In the genomic region with DNA sequence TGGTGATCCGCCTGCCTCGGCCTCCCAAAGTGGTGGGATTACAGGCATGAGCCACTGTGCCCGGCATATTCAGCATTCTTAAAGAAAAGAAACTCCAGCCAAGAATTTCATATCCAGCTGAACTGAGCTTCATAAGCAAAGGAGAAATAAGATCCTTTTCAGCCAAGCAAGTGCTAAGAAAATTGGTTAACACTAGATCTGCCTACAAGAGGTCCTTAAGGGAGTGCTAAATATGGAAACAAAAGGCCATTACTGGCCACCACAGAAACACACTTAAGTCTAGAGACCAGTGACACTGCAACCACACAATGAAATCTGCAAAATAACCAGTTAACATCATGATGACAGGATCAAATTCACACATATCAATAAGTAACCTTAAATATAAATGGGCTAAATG, we compare ENCODE assay signal across 1 cellular context.
TF ChIP-seq lines count a peak whose summit lies in the region.

No MANE protein-coding gene starts in this region.

TF ChIP-seq in WTC11, 78 proteins besides CTCF, POLR2A, EP300 and RAD21 (continued from another document):
- TF ChIP-seq, protein P1, sequence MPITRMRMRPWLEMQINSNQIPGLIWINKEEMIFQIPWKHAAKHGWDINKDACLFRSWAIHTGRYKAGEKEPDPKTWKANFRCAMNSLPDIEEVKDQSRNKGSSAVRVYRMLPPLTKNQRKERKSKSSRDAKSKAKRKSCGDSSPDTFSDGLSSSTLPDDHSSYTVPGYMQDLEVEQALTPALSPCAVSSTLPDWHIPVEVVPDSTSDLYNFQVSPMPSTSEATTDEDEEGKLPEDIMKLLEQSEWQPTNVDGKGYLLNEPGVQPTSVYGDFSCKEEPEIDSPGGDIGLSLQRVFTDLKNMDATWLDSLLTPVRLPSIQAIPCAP (CRISPR knock-in tag; IDR thresholded peaks at IDR 0.05): no peak
- TF ChIP-seq ZNF671 (CRISPR knock-in tag; IDR thresholded peaks at IDR 0.05) (no peak), TEAD4 (CRISPR knock-in tag; IDR thresholded peaks at IDR 0.05) (no peak), SMAD3 (CRISPR knock-in tag; IDR thresholded peaks at IDR 0.05; ENCODE audit: borderline replicate concordance) (no peak), PRRX2 (CRISPR knock-in tag; IDR thresholded peaks at IDR 0.05) (no peak), GRHL2 (CRISPR knock-in tag; IDR thresholded peaks at IDR 0.05; ENCODE audit: insufficient replicate concordance, severe bottlenecking) (no peak)
- TF ChIP-seq, protein P2, sequence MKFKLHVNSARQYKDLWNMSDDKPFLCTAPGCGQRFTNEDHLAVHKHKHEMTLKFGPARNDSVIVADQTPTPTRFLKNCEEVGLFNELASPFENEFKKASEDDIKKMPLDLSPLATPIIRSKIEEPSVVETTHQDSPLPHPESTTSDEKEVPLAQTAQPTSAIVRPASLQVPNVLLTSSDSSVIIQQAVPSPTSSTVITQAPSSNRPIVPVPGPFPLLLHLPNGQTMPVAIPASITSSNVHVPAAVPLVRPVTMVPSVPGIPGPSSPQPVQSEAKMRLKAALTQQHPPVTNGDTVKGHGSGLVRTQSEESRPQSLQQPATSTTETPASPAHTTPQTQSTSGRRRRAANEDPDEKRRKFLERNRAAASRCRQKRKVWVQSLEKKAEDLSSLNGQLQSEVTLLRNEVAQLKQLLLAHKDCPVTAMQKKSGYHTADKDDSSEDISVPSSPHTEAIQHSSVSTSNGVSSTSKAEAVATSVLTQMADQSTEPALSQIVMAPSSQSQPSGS (CRISPR knock-in tag; IDR thresholded peaks at IDR 0.05; ENCODE audit: borderline replicate concordance, low read depth): no peak
- TF ChIP-seq, protein P3, sequence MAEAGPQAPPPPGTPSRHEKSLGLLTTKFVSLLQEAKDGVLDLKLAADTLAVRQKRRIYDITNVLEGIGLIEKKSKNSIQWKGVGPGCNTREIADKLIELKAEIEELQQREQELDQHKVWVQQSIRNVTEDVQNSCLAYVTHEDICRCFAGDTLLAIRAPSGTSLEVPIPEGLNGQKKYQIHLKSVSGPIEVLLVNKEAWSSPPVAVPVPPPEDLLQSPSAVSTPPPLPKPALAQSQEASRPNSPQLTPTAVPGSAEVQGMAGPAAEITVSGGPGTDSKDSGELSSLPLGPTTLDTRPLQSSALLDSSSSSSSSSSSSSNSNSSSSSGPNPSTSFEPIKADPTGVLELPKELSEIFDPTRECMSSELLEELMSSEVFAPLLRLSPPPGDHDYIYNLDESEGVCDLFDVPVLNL (CRISPR knock-in tag; IDR thresholded peaks at IDR 0.05; ENCODE audit: borderline replicate concordance, low read depth): no peak
- TF ChIP-seq, protein P4, sequence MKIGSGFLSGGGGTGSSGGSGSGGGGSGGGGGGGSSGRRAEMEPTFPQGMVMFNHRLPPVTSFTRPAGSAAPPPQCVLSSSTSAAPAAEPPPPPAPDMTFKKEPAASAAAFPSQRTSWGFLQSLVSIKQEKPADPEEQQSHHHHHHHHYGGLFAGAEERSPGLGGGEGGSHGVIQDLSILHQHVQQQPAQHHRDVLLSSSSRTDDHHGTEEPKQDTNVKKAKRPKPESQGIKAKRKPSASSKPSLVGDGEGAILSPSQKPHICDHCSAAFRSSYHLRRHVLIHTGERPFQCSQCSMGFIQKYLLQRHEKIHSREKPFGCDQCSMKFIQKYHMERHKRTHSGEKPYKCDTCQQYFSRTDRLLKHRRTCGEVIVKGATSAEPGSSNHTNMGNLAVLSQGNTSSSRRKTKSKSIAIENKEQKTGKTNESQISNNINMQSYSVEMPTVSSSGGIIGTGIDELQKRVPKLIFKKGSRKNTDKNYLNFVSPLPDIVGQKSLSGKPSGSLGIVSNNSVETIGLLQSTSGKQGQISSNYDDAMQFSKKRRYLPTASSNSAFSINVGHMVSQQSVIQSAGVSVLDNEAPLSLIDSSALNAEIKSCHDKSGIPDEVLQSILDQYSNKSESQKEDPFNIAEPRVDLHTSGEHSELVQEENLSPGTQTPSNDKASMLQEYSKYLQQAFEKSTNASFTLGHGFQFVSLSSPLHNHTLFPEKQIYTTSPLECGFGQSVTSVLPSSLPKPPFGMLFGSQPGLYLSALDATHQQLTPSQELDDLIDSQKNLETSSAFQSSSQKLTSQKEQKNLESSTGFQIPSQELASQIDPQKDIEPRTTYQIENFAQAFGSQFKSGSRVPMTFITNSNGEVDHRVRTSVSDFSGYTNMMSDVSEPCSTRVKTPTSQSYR (CRISPR knock-in tag; IDR thresholded peaks at IDR 0.05): no peak
- TF ChIP-seq, protein P5, sequence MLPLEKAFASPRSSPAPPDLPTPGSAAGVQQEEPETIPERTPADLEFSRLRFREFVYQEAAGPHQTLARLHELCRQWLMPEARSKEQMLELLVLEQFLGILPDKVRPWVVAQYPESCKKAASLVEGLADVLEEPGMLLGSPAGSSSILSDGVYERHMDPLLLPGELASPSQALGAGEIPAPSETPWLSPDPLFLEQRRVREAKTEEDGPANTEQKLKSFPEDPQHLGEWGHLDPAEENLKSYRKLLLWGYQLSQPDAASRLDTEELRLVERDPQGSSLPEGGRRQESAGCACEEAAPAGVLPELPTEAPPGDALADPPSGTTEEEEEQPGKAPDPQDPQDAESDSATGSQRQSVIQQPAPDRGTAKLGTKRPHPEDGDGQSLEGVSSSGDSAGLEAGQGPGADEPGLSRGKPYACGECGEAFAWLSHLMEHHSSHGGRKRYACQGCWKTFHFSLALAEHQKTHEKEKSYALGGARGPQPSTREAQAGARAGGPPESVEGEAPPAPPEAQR (CRISPR knock-in tag; IDR thresholded peaks at IDR 0.05): no peak
